1 cellular context compared by ENCODE assay signal in genomic region chr12:19185262-19185929, GRCh38.
A peak's percentile ranks its signal among the peaks of the same experiment; 100 is the strongest.
TF ChIP-seq lines count a peak whose summit lies in the region.

No MANE protein-coding gene starts in this region.

TF ChIP-seq in H1, 55 proteins besides CTCF, POLR2A, EP300 and RAD21 (continued from another document):
- TF ChIP-seq, protein P1, sequence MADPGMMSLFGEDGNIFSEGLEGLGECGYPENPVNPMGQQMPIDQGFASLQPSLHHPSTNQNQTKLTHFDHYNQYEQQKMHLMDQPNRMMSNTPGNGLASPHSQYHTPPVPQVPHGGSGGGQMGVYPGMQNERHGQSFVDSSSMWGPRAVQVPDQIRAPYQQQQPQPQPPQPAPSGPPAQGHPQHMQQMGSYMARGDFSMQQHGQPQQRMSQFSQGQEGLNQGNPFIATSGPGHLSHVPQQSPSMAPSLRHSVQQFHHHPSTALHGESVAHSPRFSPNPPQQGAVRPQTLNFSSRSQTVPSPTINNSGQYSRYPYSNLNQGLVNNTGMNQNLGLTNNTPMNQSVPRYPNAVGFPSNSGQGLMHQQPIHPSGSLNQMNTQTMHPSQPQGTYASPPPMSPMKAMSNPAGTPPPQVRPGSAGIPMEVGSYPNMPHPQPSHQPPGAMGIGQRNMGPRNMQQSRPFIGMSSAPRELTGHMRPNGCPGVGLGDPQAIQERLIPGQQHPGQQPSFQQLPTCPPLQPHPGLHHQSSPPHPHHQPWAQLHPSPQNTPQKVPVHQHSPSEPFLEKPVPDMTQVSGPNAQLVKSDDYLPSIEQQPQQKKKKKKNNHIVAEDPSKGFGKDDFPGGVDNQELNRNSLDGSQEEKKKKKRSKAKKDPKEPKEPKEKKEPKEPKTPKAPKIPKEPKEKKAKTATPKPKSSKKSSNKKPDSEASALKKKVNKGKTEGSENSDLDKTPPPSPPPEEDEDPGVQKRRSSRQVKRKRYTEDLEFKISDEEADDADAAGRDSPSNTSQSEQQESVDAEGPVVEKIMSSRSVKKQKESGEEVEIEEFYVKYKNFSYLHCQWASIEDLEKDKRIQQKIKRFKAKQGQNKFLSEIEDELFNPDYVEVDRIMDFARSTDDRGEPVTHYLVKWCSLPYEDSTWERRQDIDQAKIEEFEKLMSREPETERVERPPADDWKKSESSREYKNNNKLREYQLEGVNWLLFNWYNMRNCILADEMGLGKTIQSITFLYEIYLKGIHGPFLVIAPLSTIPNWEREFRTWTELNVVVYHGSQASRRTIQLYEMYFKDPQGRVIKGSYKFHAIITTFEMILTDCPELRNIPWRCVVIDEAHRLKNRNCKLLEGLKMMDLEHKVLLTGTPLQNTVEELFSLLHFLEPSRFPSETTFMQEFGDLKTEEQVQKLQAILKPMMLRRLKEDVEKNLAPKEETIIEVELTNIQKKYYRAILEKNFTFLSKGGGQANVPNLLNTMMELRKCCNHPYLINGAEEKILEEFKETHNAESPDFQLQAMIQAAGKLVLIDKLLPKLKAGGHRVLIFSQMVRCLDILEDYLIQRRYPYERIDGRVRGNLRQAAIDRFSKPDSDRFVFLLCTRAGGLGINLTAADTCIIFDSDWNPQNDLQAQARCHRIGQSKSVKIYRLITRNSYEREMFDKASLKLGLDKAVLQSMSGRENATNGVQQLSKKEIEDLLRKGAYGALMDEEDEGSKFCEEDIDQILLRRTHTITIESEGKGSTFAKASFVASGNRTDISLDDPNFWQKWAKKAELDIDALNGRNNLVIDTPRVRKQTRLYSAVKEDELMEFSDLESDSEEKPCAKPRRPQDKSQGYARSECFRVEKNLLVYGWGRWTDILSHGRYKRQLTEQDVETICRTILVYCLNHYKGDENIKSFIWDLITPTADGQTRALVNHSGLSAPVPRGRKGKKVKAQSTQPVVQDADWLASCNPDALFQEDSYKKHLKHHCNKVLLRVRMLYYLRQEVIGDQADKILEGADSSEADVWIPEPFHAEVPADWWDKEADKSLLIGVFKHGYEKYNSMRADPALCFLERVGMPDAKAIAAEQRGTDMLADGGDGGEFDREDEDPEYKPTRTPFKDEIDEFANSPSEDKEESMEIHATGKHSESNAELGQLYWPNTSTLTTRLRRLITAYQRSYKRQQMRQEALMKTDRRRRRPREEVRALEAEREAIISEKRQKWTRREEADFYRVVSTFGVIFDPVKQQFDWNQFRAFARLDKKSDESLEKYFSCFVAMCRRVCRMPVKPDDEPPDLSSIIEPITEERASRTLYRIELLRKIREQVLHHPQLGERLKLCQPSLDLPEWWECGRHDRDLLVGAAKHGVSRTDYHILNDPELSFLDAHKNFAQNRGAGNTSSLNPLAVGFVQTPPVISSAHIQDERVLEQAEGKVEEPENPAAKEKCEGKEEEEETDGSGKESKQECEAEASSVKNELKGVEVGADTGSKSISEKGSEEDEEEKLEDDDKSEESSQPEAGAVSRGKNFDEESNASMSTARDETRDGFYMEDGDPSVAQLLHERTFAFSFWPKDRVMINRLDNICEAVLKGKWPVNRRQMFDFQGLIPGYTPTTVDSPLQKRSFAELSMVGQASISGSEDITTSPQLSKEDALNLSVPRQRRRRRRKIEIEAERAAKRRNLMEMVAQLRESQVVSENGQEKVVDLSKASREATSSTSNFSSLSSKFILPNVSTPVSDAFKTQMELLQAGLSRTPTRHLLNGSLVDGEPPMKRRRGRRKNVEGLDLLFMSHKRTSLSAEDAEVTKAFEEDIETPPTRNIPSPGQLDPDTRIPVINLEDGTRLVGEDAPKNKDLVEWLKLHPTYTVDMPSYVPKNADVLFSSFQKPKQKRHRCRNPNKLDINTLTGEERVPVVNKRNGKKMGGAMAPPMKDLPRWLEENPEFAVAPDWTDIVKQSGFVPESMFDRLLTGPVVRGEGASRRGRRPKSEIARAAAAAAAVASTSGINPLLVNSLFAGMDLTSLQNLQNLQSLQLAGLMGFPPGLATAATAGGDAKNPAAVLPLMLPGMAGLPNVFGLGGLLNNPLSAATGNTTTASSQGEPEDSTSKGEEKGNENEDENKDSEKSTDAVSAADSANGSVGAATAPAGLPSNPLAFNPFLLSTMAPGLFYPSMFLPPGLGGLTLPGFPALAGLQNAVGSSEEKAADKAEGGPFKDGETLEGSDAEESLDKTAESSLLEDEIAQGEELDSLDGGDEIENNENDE (IDR thresholded peaks at IDR 0.05; ENCODE audit: insufficient replicate concordance, low read length) = peak; percentile 77
- TF ChIP-seq CBX5 (IDR thresholded peaks at IDR 0.05; ENCODE audit: low read depth, low read length) = no peak
- no peak for TF ChIP-seq EZH2 (IDR thresholded peaks at IDR 0.05; ENCODE audit: low read depth, low read length, severe bottlenecking)
- TF ChIP-seq GTF2F1 (IDR thresholded peaks at IDR 0.05; ENCODE audit: borderline replicate concordance, low read depth, low read length) = no peak
- no peak for TF ChIP-seq CEBPB (IDR thresholded peaks at IDR 0.05; ENCODE audit: low read depth, low read length)
- TF ChIP-seq GABPA (IDR thresholded peaks at IDR 0.05; ENCODE audit: borderline replicate concordance, insufficient read depth, low read length) = no peak
- TF ChIP-seq ASH2L (IDR thresholded peaks at IDR 0.05; ENCODE audit: low read length) = no peak
- no peak for TF ChIP-seq NANOG (IDR thresholded peaks at IDR 0.05; ENCODE audit: insufficient read depth, low read depth, low read length, poor library complexity, severe bottlenecking)
- TF ChIP-seq TAF7 (optimal IDR thresholded peaks at IDR 0.05; ENCODE audit: borderline replicate concordance, low read depth, low read length) = no peak
- TF ChIP-seq KDM1A (IDR thresholded peaks at IDR 0.05; ENCODE audit: borderline replicate concordance, low read length) = 0 out of 2 replicates have a peak, but pooled peaks have one; percentile 19
- TF ChIP-seq SUZ12 (IDR thresholded peaks at IDR 0.05; ENCODE audit: low read length) = no peak
- TF ChIP-seq EGR1 (IDR thresholded peaks at IDR 0.05; ENCODE audit: borderline replicate concordance, low read depth, low read length) = no peak
- no peak for TF ChIP-seq KDM5A (IDR thresholded peaks at IDR 0.05; ENCODE audit: low read length)
- no peak for TF ChIP-seq SAP30 (IDR thresholded peaks at IDR 0.05; ENCODE audit: insufficient read depth, insufficient replicate concordance, low read length)
- no peak for TF ChIP-seq CHD1 (IDR thresholded peaks at IDR 0.05; ENCODE audit: low read depth, low read length)
- TF ChIP-seq CTBP2 (IDR thresholded peaks at IDR 0.05; ENCODE audit: borderline replicate concordance, insufficient read depth, insufficient read length, low read length) = no peak
- TF ChIP-seq NRF1 (IDR thresholded peaks at IDR 0.05; ENCODE audit: low read depth, low read length) = no peak
- TF ChIP-seq TEAD4 (IDR thresholded peaks at IDR 0.05; ENCODE audit: low read depth, low read length) = peak; percentile 41; the same call in 1 of the 2 replicates
- TF ChIP-seq YY1 (IDR thresholded peaks at IDR 0.05; ENCODE audit: low read depth, low read length) = no peak
- TF ChIP-seq HDAC6 (IDR thresholded peaks at IDR 0.05; ENCODE audit: low read depth, low read length) = no peak
- no peak for TF ChIP-seq SIX5 (IDR thresholded peaks at IDR 0.05; ENCODE audit: low read depth, low read length)
TF ChIP-seq in H1: peak in this region for 3.
